1 cellular context compared by ENCODE assay signal in the genomic region with DNA sequence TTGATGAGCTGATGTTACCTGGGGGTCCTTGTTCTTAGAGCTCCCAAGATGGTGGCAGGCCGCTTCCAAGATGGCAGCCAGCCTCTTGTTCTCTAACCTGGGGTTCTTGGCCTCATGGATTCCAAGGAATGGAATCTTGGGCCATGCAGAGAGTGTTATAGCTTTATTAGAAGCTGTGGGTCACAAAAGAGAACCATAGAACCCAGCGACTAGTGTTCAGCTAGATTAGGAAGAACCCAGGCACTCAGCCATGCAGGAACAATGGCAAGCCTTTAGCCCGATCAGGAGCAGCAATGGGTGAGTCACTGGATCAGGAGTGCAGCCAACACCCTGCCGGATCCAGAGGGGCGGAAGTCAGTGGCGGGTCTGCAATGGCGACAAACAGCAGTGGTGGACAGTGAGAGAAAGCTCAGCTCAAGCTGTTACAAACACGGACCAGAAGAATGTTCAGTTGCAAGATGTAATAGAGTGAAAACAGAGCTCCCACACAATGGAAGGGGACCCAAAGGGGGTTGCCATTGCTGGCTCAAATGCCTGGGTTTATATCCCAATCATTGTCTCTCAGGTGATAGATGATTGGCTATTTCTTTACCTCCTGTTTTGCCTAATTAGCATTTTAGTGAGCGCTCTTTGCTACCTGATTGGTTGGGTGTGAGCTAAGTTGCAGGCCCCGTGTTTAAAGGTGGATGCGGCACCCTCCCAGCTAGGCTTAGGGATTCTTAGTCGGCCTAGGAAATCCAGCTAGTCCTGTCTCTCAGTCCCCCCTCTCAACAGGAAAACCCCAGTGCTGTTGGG.
A peak's percentile ranks its signal among the peaks of the same experiment; 100 is the strongest.
TF ChIP-seq lines count a peak whose summit lies in the region.
"Not testable (repeated sequence)": the region's sequence is repeated elsewhere in the genome, so short reads cannot be mapped to it uniquely, and the experiment has no call there.

No MANE protein-coding gene starts in this region.

TF ChIP-seq in K562, 482 proteins besides CTCF, POLR2A, EP300 and RAD21 (continued from another document and continues in another):
- TF ChIP-seq, protein P1, sequence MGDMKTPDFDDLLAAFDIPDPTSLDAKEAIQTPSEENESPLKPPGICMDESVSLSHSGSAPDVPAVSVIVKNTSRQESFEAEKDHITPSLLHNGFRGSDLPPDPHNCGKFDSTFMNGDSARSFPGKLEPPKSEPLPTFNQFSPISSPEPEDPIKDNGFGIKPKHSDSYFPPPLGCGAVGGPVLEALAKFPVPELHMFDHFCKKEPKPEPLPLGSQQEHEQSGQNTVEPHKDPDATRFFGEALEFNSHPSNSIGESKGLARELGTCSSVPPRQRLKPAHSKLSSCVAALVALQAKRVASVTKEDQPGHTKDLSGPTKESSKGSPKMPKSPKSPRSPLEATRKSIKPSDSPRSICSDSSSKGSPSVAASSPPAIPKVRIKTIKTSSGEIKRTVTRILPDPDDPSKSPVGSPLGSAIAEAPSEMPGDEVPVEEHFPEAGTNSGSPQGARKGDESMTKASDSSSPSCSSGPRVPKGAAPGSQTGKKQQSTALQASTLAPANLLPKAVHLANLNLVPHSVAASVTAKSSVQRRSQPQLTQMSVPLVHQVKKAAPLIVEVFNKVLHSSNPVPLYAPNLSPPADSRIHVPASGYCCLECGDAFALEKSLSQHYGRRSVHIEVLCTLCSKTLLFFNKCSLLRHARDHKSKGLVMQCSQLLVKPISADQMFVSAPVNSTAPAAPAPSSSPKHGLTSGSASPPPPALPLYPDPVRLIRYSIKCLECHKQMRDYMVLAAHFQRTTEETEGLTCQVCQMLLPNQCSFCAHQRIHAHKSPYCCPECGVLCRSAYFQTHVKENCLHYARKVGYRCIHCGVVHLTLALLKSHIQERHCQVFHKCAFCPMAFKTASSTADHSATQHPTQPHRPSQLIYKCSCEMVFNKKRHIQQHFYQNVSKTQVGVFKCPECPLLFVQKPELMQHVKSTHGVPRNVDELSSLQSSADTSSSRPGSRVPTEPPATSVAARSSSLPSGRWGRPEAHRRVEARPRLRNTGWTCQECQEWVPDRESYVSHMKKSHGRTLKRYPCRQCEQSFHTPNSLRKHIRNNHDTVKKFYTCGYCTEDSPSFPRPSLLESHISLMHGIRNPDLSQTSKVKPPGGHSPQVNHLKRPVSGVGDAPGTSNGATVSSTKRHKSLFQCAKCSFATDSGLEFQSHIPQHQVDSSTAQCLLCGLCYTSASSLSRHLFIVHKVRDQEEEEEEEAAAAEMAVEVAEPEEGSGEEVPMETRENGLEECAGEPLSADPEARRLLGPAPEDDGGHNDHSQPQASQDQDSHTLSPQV (IDR thresholded peaks at IDR 0.05): peak; percentile 93
- TF ChIP-seq, protein P2, sequence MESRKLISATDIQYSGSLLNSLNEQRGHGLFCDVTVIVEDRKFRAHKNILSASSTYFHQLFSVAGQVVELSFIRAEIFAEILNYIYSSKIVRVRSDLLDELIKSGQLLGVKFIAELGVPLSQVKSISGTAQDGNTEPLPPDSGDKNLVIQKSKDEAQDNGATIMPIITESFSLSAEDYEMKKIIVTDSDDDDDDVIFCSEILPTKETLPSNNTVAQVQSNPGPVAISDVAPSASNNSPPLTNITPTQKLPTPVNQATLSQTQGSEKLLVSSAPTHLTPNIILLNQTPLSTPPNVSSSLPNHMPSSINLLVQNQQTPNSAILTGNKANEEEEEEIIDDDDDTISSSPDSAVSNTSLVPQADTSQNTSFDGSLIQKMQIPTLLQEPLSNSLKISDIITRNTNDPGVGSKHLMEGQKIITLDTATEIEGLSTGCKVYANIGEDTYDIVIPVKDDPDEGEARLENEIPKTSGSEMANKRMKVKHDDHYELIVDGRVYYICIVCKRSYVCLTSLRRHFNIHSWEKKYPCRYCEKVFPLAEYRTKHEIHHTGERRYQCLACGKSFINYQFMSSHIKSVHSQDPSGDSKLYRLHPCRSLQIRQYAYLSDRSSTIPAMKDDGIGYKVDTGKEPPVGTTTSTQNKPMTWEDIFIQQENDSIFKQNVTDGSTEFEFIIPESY (CRISPR knock-in tag; IDR thresholded peaks at IDR 0.05): peak; percentile 91
- not testable (repeated sequence) for TF ChIP-seq NR2C1 (IDR thresholded peaks at IDR 0.05); NR4A1 (CRISPR knock-in tag; IDR thresholded peaks at IDR 0.05)
- TF ChIP-seq NR2C1 (tag; IDR thresholded peaks at IDR 0.05): peak; percentile 82
- 0 out of 2 replicates have a peak, but pooled peaks have one; percentile 45 for TF ChIP-seq DIDO1 (tag; IDR thresholded peaks at IDR 0.05; ENCODE audit: low read depth)
- 0 out of 2 replicates have a peak, but pooled peaks have one; percentile 1 for TF ChIP-seq PYGO2 (tag; IDR thresholded peaks at IDR 0.05)
- 0 out of 3 replicates have a peak, but pooled peaks of 1 of the 2 experiments have one; percentile 17 for TF ChIP-seq CBX3 (IDR thresholded peaks at IDR 0.05; ENCODE audit: borderline replicate concordance in 1 of 2, low read length in 2 of 2)
- TF ChIP-seq, protein P3, sequence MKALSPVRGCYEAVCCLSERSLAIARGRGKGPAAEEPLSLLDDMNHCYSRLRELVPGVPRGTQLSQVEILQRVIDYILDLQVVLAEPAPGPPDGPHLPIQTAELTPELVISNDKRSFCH (CRISPR knock-in tag; IDR thresholded peaks at IDR 0.05): not testable (repeated sequence)
- TF ChIP-seq, protein P3 (tag; IDR thresholded peaks at IDR 0.05): peak; percentile 88
- peak; percentile 71 for TF ChIP-seq ZNF316 (IDR thresholded peaks at IDR 0.05)
- TF ChIP-seq ZNF175 (CRISPR knock-in tag; IDR thresholded peaks at IDR 0.05; ENCODE audit: low read depth): peak; percentile 97
- TF ChIP-seq KLF13 (tag; IDR thresholded peaks at IDR 0.05; ENCODE audit: borderline replicate concordance, low read depth): 0 out of 2 replicates have a peak, but pooled peaks have one; percentile 8
- peak; percentile 93 for TF ChIP-seq NR4A1 (tag; IDR thresholded peaks at IDR 0.05)
- TF ChIP-seq E2F3 (CRISPR knock-in tag; IDR thresholded peaks at IDR 0.05): peak; percentile 24; the same call in 1 of the 2 replicates
- 0 out of 2 replicates have a peak, but pooled peaks have one; percentile 19 for TF ChIP-seq ZNF324 (CRISPR knock-in tag; IDR thresholded peaks at IDR 0.05)
- TF ChIP-seq SMAD4 (CRISPR knock-in tag; conservative IDR thresholded peaks at IDR 0.05): peak; percentile 84
- peak; percentile 2; the same call in 1 of the 2 replicates for TF ChIP-seq ZNF445 (CRISPR knock-in tag; IDR thresholded peaks at IDR 0.05; ENCODE audit: low read depth)
- 0 out of 2 replicates have a peak, but pooled peaks have one; percentile 20 for TF ChIP-seq ZBTB17 (CRISPR knock-in tag; IDR thresholded peaks at IDR 0.05)
- peak; percentile 93 for TF ChIP-seq ZNF584 (CRISPR knock-in tag; IDR thresholded peaks at IDR 0.05; ENCODE audit: low read depth)
- 0 out of 2 replicates have a peak, but pooled peaks have one; percentile 41 for TF ChIP-seq ETV5 (CRISPR knock-in tag; IDR thresholded peaks at IDR 0.05; ENCODE audit: low read depth)
- peak; percentile 75 for TF ChIP-seq ZNF311 (CRISPR knock-in tag; IDR thresholded peaks at IDR 0.05)
- TF ChIP-seq, protein P4, sequence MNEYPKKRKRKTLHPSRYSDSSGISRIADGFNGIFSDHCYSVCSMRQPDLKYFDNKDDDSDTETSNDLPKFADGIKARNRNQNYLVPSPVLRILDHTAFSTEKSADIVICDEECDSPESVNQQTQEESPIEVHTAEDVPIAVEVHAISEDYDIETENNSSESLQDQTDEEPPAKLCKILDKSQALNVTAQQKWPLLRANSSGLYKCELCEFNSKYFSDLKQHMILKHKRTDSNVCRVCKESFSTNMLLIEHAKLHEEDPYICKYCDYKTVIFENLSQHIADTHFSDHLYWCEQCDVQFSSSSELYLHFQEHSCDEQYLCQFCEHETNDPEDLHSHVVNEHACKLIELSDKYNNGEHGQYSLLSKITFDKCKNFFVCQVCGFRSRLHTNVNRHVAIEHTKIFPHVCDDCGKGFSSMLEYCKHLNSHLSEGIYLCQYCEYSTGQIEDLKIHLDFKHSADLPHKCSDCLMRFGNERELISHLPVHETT (CRISPR knock-in tag; conservative IDR thresholded peaks at IDR 0.05 in 1 of 2, IDR thresholded peaks at IDR 0.05 in 1 of 2): peak in 1 of 2 experiments; percentile 94; a peak in 2 of 4 replicates
- TF ChIP-seq ZNF583 (CRISPR knock-in tag; IDR thresholded peaks at IDR 0.05): peak; percentile 73; the same call in 1 of the 2 replicates
- 0 out of 2 replicates have a peak, but pooled peaks have one; percentile 57 for TF ChIP-seq ZNF780A (CRISPR knock-in tag; IDR thresholded peaks at IDR 0.05)
- TF ChIP-seq MAZ (CRISPR knock-in tag; conservative IDR thresholded peaks at IDR 0.05 in 1 of 2, IDR thresholded peaks at IDR 0.05 in 1 of 2): 0 out of 4 replicates have a peak, but pooled peaks of 1 of the 2 experiments have one; percentile 44
- TF ChIP-seq, protein P5, sequence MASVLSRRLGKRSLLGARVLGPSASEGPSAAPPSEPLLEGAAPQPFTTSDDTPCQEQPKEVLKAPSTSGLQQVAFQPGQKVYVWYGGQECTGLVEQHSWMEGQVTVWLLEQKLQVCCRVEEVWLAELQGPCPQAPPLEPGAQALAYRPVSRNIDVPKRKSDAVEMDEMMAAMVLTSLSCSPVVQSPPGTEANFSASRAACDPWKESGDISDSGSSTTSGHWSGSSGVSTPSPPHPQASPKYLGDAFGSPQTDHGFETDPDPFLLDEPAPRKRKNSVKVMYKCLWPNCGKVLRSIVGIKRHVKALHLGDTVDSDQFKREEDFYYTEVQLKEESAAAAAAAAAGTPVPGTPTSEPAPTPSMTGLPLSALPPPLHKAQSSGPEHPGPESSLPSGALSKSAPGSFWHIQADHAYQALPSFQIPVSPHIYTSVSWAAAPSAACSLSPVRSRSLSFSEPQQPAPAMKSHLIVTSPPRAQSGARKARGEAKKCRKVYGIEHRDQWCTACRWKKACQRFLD (CRISPR knock-in tag; IDR thresholded peaks at IDR 0.05): peak; percentile 95
- TF ChIP-seq NFXL1 (CRISPR knock-in tag; IDR thresholded peaks at IDR 0.05): 0 out of 2 replicates have a peak, but pooled peaks have one; percentile 56
- TF ChIP-seq, protein P6, sequence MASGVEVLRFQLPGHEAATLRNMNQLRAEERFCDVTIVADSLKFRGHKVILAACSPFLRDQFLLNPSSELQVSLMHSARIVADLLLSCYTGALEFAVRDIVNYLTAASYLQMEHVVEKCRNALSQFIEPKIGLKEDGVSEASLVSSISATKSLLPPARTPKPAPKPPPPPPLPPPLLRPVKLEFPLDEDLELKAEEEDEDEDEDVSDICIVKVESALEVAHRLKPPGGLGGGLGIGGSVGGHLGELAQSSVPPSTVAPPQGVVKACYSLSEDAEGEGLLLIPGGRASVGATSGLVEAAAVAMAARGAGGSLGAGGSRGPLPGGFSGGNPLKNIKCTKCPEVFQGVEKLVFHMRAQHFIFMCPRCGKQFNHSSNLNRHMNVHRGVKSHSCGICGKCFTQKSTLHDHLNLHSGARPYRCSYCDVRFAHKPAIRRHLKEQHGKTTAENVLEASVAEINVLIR (CRISPR knock-in tag; IDR thresholded peaks at IDR 0.05): peak; percentile 45; the same call in 1 of the 2 replicates
- TF ChIP-seq C11orf30 (IDR thresholded peaks at IDR 0.05; ENCODE audit: low read depth): peak; percentile 66; the same call in 1 of the 2 replicates
- peak in 1 of 2 experiments; percentile 28; a peak in 1 of 4 replicates for TF ChIP-seq TEAD1 (CRISPR knock-in tag; IDR thresholded peaks at IDR 0.05)
- TF ChIP-seq, protein P7, sequence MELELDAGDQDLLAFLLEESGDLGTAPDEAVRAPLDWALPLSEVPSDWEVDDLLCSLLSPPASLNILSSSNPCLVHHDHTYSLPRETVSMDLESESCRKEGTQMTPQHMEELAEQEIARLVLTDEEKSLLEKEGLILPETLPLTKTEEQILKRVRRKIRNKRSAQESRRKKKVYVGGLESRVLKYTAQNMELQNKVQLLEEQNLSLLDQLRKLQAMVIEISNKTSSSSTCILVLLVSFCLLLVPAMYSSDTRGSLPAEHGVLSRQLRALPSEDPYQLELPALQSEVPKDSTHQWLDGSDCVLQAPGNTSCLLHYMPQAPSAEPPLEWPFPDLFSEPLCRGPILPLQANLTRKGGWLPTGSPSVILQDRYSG (tag; conservative IDR thresholded peaks at IDR 0.05; ENCODE audit: low read depth): peak; percentile 92
- peak; percentile 56; the same call in 1 of the 2 replicates for TF ChIP-seq CXXC5 (CRISPR knock-in tag; IDR thresholded peaks at IDR 0.05)
- TF ChIP-seq NFE2L1 (tag; IDR thresholded peaks at IDR 0.05; ENCODE audit: borderline replicate concordance, low read depth): peak; percentile 8; the same call in 1 of the 2 replicates
- TF ChIP-seq PTRF (tag; IDR thresholded peaks at IDR 0.05): peak; percentile 85
- TF ChIP-seq, protein P8, sequence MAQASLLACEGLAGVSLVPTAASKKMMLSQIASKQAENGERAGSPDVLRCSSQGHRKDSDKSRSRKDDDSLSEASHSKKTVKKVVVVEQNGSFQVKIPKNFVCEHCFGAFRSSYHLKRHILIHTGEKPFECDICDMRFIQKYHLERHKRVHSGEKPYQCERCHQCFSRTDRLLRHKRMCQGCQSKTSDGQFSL (CRISPR knock-in tag; IDR thresholded peaks at IDR 0.05): not testable (repeated sequence)
- TF ChIP-seq, protein P8 (tag; IDR thresholded peaks at IDR 0.05): peak in 1 of 2 experiments; percentile 81; a peak in 1 of 4 replicates
- TF ChIP-seq MEF2D (tag; conservative IDR thresholded peaks at IDR 0.05; ENCODE audit: low read depth): peak; percentile 84
